In genomic region chr1:113325039-113325438, GRCh38 we compare ENCODE assay signal across 19 cellular contexts.
DNase-seq lines count a peak whose midpoint lies in the region; ATAC-seq, FAIRE-seq and TF ChIP-seq lines count a peak whose summit lies in the region.
"Had no signal": no experiment of that assay in that cellular context is flagged by ENCODE, and none has a peak within 500 bp of the region (broad histone marks: within the 10 kb centered on the region; RNA-seq: fewer than 3 reads in every experiment).

No MANE protein-coding gene starts in this region.

- no peaks in the 10 kb centered on the region for H3K36me3 ChIP-seq in neural progenitor cell
- H3K36me3 ChIP-seq: adrenal gland, SJCRH30, thyroid gland had no signal

- intact Hi-C loops in activated CD4-positive, alpha-beta memory T cell treated with anti-CD3 and anti-CD28 coated beads for 36 hours (cut with micrococcal nuclease): no loop called here

- H3K9ac ChIP-seq in neural progenitor cell: no peak overlapping the region

- no peaks in the 10 kb centered on the region for H3K79me2 ChIP-seq in neural progenitor cell (ENCODE audit: low read depth)

- no peak for TF ChIP-seq CTCF in A549 (IDR thresholded peaks at IDR 0.05)
- TF ChIP-seq CTCF in astrocyte of the cerebellum (IDR thresholded peaks at IDR 0.05; ENCODE audit: low read depth, low read length, missing control alignments): no peak
- TF ChIP-seq CTCF in neural progenitor cell (IDR thresholded peaks at IDR 0.05): no peak

- no peaks in the 10 kb centered on the region for H3K4me1 Mint-ChIP-seq in neural progenitor cell
- no peaks in the 10 kb centered on the region for H3K4me1 Mint-ChIP-seq in activated CD4-positive, alpha-beta memory T cell treated with anti-CD3 and anti-CD28 coated beads for 36 hours (ENCODE audit: low read depth)
- H3K4me1 Mint-ChIP-seq: CD8-positive, alpha-beta memory T cell had no signal

- peak; percentile 43 for FAIRE-seq in A549 (lab: Jason Lieb, UNC)
- FAIRE-seq: HTR-8/SVneo, TTC549 had no signal

- POLR2A ChIA-PET in A549 (lab: Yijun Ruan, JAX): no interaction called here
- POLR2A ChIA-PET in activated CD4-positive, alpha-beta memory T cell treated with anti-CD3 and anti-CD28 coated beads for 36 hours (lab: Charles Lee): no interaction called here

- H3K4me3 ChIP-seq in A549 (no peak overlapping the region), astrocyte of the cerebellum (ENCODE audit: low read depth, low read length) (no peak overlapping the region), neural progenitor cell (no peak overlapping the region)
- H3K4me3 ChIP-seq: adrenal gland, dorsolateral prefrontal cortex, lung, SJCRH30, thyroid gland had no signal

- no peaks in the 10 kb centered on the region for H4K20me1 ChIP-seq in neural progenitor cell (ENCODE audit: low read depth)

- H3K4me3 Mint-ChIP-seq in neural progenitor cell: no peak overlapping the region
- no peak overlapping the region for H3K4me3 Mint-ChIP-seq in activated CD4-positive, alpha-beta memory T cell treated with anti-CD3 and anti-CD28 coated beads for 36 hours
- H3K4me3 Mint-ChIP-seq: CD8-positive, alpha-beta memory T cell had no signal

- DNase-seq in A549 (ENCODE audit: low read depth in 1 of 2, low spot score in 1 of 2): peak in 1 of 2 experiments; percentile 70
- DNase-seq in HPDE6-E6E7 (ENCODE audit: extremely low spot score): peak; percentile 29
- peak; percentile 0 for DNase-seq in astrocyte of the cerebellum (ENCODE audit: low read depth)
- peak; percentile 24 for DNase-seq in glomerular visceral epithelial cell (ENCODE audit: extremely low spot score)
- DNase-seq in neural progenitor cell (ENCODE audit: low spot score): no peak
- DNase-seq in NCI-H187 treated with DMSO at 0.1 percent for 48 hours (lab: John Stamatoyannopoulos, UW): no peak
- DNase-seq in activated CD4-positive, alpha-beta memory T cell treated with anti-CD3 and anti-CD28 coated beads for 36 hours: no peak
- no peak for DNase-seq in mucosa of gallbladder (ENCODE audit: low spot score)
- DNase-seq: activated T-cell treated with anti-CD3 and anti-CD28 coated beads, Interleukin-2, amount 50 U/mL, for 48 hours; CD8-positive, alpha-beta memory T cell; dorsolateral prefrontal cortex; NCI-H2171; retina; SJCRH30; thyroid gland had no signal

- H3K27ac ChIP-seq in A549 (peak overlapping the region; percentile 80 to 94), neural progenitor cell (no peak overlapping the region)
- H3K27ac ChIP-seq: adrenal gland, dorsolateral prefrontal cortex, SJCRH30, thyroid gland had no signal

- TF ChIP-seq RAD21 in A549 (conservative IDR thresholded peaks at IDR 0.05 in 1 of 2, IDR thresholded peaks at IDR 0.05 in 1 of 2): no peak

- no peaks in the 10 kb centered on the region for H3K27me3 Mint-ChIP-seq in neural progenitor cell (ENCODE audit: insufficient read depth, low read depth)
- no peaks in the 10 kb centered on the region for H3K27me3 Mint-ChIP-seq in activated CD4-positive, alpha-beta memory T cell treated with anti-CD3 and anti-CD28 coated beads for 36 hours
- H3K27me3 Mint-ChIP-seq: CD8-positive, alpha-beta memory T cell had no signal

- no peak overlapping the region for H3K27ac Mint-ChIP-seq in neural progenitor cell
- H3K27ac Mint-ChIP-seq in activated CD4-positive, alpha-beta memory T cell treated with anti-CD3 and anti-CD28 coated beads for 36 hours: no peak overlapping the region
- H3K27ac Mint-ChIP-seq: CD8-positive, alpha-beta memory T cell had no signal

- no peaks in the 10 kb centered on the region for H3F3A ChIP-seq in neural progenitor cell (ENCODE audit: low read depth)

- H3K9me3 ChIP-seq in A549: no peaks in the 10 kb centered on the region
- no peaks in the 10 kb centered on the region for H3K9me3 ChIP-seq in neural progenitor cell (ENCODE audit: low read depth)
- H3K9me3 ChIP-seq: adrenal gland, SJCRH30, thyroid gland had no signal

- peak in 1 of 2 experiments; percentile 69; a peak in 3 of 6 replicates for ATAC-seq in A549

- in situ Hi-C loops in astrocyte of the cerebellum (cut with HindIII; ENCODE audit: low sequenced_read_pairs): no loop called here

- H3K4me1 ChIP-seq in A549 (peaks cover 37% of the 10 kb centered on the region), neural progenitor cell (no peaks in the 10 kb centered on the region)
- H3K4me1 ChIP-seq: adrenal gland, SJCRH30 had no signal

- 4% methylated on average over 3 of the region's 3 CpGs for WGBS in A549 (ENCODE audit: missing lambda C conversion rate)

- no peak for TF ChIP-seq EP300 in A549 (IDR thresholded peaks at IDR 0.05)

- CTCF ChIA-PET in A549 (lab: Yijun Ruan, JAX): no interaction called here
- CTCF ChIA-PET in activated CD4-positive, alpha-beta memory T cell treated with anti-CD3 and anti-CD28 coated beads for 36 hours (lab: Charles Lee): no interaction called here

- no peak for TF ChIP-seq POLR2A in A549 (IDR thresholded peaks at IDR 0.05; ENCODE audit: low read length)

- H3K36me3 Mint-ChIP-seq in neural progenitor cell: no peaks in the 10 kb centered on the region
- H3K36me3 Mint-ChIP-seq in activated CD4-positive, alpha-beta memory T cell treated with anti-CD3 and anti-CD28 coated beads for 36 hours: no peaks in the 10 kb centered on the region
- H3K36me3 Mint-ChIP-seq: CD8-positive, alpha-beta memory T cell had no signal

- H3K4me2 ChIP-seq in A549 (peak overlapping the region; percentile 75), neural progenitor cell (no peak overlapping the region)

- H3K9me3 Mint-ChIP-seq in neural progenitor cell: no peaks in the 10 kb centered on the region
- no peaks in the 10 kb centered on the region for H3K9me3 Mint-ChIP-seq in activated CD4-positive, alpha-beta memory T cell treated with anti-CD3 and anti-CD28 coated beads for 36 hours
- H3K9me3 Mint-ChIP-seq: CD8-positive, alpha-beta memory T cell had no signal

- no peak overlapping the region for H2AFZ ChIP-seq in neural progenitor cell (replicated peaks)

- no peaks in the 10 kb centered on the region for H3K27me3 ChIP-seq in neural progenitor cell
- H3K27me3 ChIP-seq: adrenal gland, dorsolateral prefrontal cortex, SJCRH30, thyroid gland had no signal

TF ChIP-seq in A549, 52 proteins besides CTCF, POLR2A, EP300 and RAD21:
- TF ChIP-seq ZFP36 (IDR thresholded peaks at IDR 0.05; ENCODE audit: borderline replicate concordance, partially characterized antibody) (no peak), CHD4 (IDR thresholded peaks at IDR 0.05; ENCODE audit: borderline replicate concordance) (no peak), PHF8 (IDR thresholded peaks at IDR 0.05; ENCODE audit: borderline replicate concordance, low read depth) (no peak), MAFK (IDR thresholded peaks at IDR 0.05; ENCODE audit: partially characterized antibody) (peak; percentile 91), MAX (IDR thresholded peaks at IDR 0.05) (peak; percentile 31; the same call in 1 of the 2 replicates), CHD2 (IDR thresholded peaks at IDR 0.05; ENCODE audit: low read length, partially characterized antibody) (no peak), HES2 (IDR thresholded peaks at IDR 0.05) (no peak), FOSL2 (IDR thresholded peaks at IDR 0.05) (no peak), FOSL2 (CRISPR knock-in tag; IDR thresholded peaks at IDR 0.05) (peak; percentile 81), NFE2L2 (conservative IDR thresholded peaks at IDR 0.05; ENCODE audit: low read length) (peak; percentile 87), SREBF2 (IDR thresholded peaks at IDR 0.05) (no peak), ESRRA (IDR thresholded peaks at IDR 0.05; ENCODE audit: borderline replicate concordance, low read length) (no peak), NPAS2 (CRISPR knock-in tag; IDR thresholded peaks at IDR 0.05; ENCODE audit: borderline replicate concordance) (no peak)

Comparison
In these comparisons a context has a peak if more than half of its experiments do, and no peak if none do; other contexts are left out.
1. DNase-seq: peak in HPDE6-E6E7 (single experiment), astrocyte of the cerebellum (single experiment) and glomerular visceral epithelial cell (single experiment); none in neural progenitor cell (single experiment), NCI-H187 treated with DMSO at 0.1 percent for 48 hours (single experiment), activated CD4-positive, alpha-beta memory T cell treated with anti-CD3 and anti-CD28 coated beads for 36 hours (single experiment) and mucosa of gallbladder (single experiment).